ENCODE assay signal across 1 cellular context in genomic region chr19:56117376-56117884, GRCh38.
TF ChIP-seq lines count a peak whose summit lies in the region.

No MANE protein-coding gene starts in this region.

TF ChIP-seq in HepG2, 621 proteins besides CTCF, POLR2A, EP300 and RAD21:
- TF ChIP-seq ZNF784 (CRISPR knock-in tag; IDR thresholded peaks at IDR 0.05; ENCODE audit: borderline replicate concordance) = no peak
- TF ChIP-seq KLF13 (CRISPR knock-in tag; IDR thresholded peaks at IDR 0.05) = 0 out of 2 replicates have a peak, but pooled peaks have one; percentile 53
- TF ChIP-seq RARG (CRISPR knock-in tag; IDR thresholded peaks at IDR 0.05; ENCODE audit: low read depth) = no peak
- TF ChIP-seq SRY (CRISPR knock-in tag; IDR thresholded peaks at IDR 0.05) = no peak
- TF ChIP-seq ZMAT5 (CRISPR knock-in tag; IDR thresholded peaks at IDR 0.05; ENCODE audit: borderline replicate concordance, low read depth) = no peak
- no peak for TF ChIP-seq ZC3H4 (CRISPR knock-in tag; IDR thresholded peaks at IDR 0.05; ENCODE audit: borderline replicate concordance)
